ENCODE assay signal across 20 cellular contexts in genomic region chr18:75360941-75361340, GRCh38.
DNase-seq lines count a peak whose midpoint lies in the region; ATAC-seq and TF ChIP-seq lines count a peak whose summit lies in the region.
"Had no signal": no experiment of that assay in that cellular context is flagged by ENCODE, and none has a peak within 500 bp of the region (broad histone marks: within the 10 kb centered on the region; RNA-seq: fewer than 3 reads in every experiment).

No MANE protein-coding gene starts in this region.

- TF ChIP-seq CTCF in testis (IDR thresholded peaks at IDR 0.05) = no peak

- intact Hi-C loops in testis (cut with DNase I; ENCODE audit: low total_unique reads) = no loop called here

- H3K36me3 ChIP-seq in SJSA1 (no peaks in the 10 kb centered on the region), testis (ENCODE audit: low read depth, missing control alignments) (no peaks in the 10 kb centered on the region)
- H3K36me3 ChIP-seq: BLaER1, HAP-1 had no signal

- H3K4me3 ChIP-seq in SJSA1 (peak overlapping the region; percentile 7), testis (no peak overlapping the region)
- H3K4me3 ChIP-seq: BLaER1, GM12878, GM23338, HAP-1 had no signal

- DNase-seq in activated effector memory CD4-positive, alpha-beta T cell treated with anti-CD3 and anti-CD28 coated beads, Interleukin-2, amount 50 U/mL, for 16 hours = peak; percentile 47
- no peak for DNase-seq in activated effector memory CD4-positive, alpha-beta T cell treated with Interleukin-2 at 50 U/mL for 16 hours
- DNase-seq in SJSA1 (ENCODE audit: low read depth in 1 of 2, low spot score in 2 of 2) (peak; percentile 92), testis (peak; percentile 76)
- no peak for DNase-seq in stimulated activated CD4-positive, alpha-beta T cell treated with anti-CD3 and anti-CD28 coated beads, Interleukin-2, amount 100 ng/mL, for 24 hours
- DNase-seq: Caco-2; CD4-positive, CD25-positive, alpha-beta regulatory T cell; CD8-positive, alpha-beta T cell; DMS 273 treated with DMSO at 0.1 percent for 48 hours; DMS79; EL; GDM1; HFFc6 had no signal

- H3K4me1 ChIP-seq in SJSA1 (replicated peaks) (peaks cover 68% of the 10 kb centered on the region), testis (peaks cover 11% of the 10 kb centered on the region)
- H3K4me1 ChIP-seq: Caco-2, HAP-1 had no signal

- H3K27me3 ChIP-seq in SJSA1 (replicated peaks) = no peaks in the 10 kb centered on the region
- H3K27me3 ChIP-seq in testis = no peaks in the 10 kb centered on the region
- H3K27me3 ChIP-seq: BLaER1 had no signal

- no peak for ATAC-seq in GM18519 (IDR thresholded peaks at IDR 0.05; ENCODE audit: low FRiP score, unreplicated experiment)
- ATAC-seq: CD8-positive, alpha-beta T cell; GM12878; GM23338 had no signal

- WGBS in testis, 2 donors = 47 to 63% methylated on average over 5 to 11 of the region's 11 CpGs

- TF ChIP-seq POLR2A in testis (IDR thresholded peaks at IDR 0.05) = no peak

- H3K9me3 ChIP-seq in SJSA1 (replicated peaks) = no peaks in the 10 kb centered on the region; the same call in 1 of the 2 replicates
- no peaks in the 10 kb centered on the region for H3K9me3 ChIP-seq in testis
- H3K9me3 ChIP-seq: Caco-2, HAP-1 had no signal

- H3K27ac ChIP-seq in SJSA1 (peak overlapping the region; percentile 86), testis (peak overlapping the region in 1 of 2 donors; percentile 55)
- H3K27ac ChIP-seq: 22Rv1, BLaER1, C4-2B had no signal

Comparison
In these comparisons a context has a peak if more than half of its experiments do, and no peak if none do; other contexts are left out.
1. DNase-seq: peak in activated effector memory CD4-positive, alpha-beta T cell treated with anti-CD3 and anti-CD28 coated beads, Interleukin-2, amount 50 U/mL, for 16 hours (single experiment), SJSA1 (2 of 2) and testis (single experiment); none in activated effector memory CD4-positive, alpha-beta T cell treated with Interleukin-2 at 50 U/mL for 16 hours (single experiment) and stimulated activated CD4-positive, alpha-beta T cell treated with anti-CD3 and anti-CD28 coated beads, Interleukin-2, amount 100 ng/mL, for 24 hours (0 of 2).